ENCODE assay signal across 19 cellular contexts in genomic region chr9:130195638-130196037, GRCh38. TPM values are rescaled to one million over a fixed set of nuclear protein-coding genes. Genes with fewer than 3 reads are reported as not detected.
DNase-seq lines count a peak whose midpoint lies in the region; ATAC-seq, FAIRE-seq and TF ChIP-seq lines count a peak whose summit lies in the region.
"Had no signal": no experiment of that assay in that cellular context is flagged by ENCODE, and none has a peak within 500 bp of the region (broad histone marks: within the 10 kb centered on the region; RNA-seq: fewer than 3 reads in every experiment).

No MANE protein-coding gene starts in this region.

- H3K9me3 ChIP-seq in H1 (ENCODE audit: insufficient read depth in 2 of 2, low read depth in 1 of 2, low read length in 1 of 2) (no peaks in the 10 kb centered on the region), right lobe of liver (no peaks in the 10 kb centered on the region), sigmoid colon (no peaks in the 10 kb centered on the region), body of pancreas (no peaks in the 10 kb centered on the region)

- H3K4me1 ChIP-seq in H1 (replicated peaks in 1 of 4; ENCODE audit: control insufficient read depth in 3 of 4, insufficient read depth in 4 of 4, low read length in 3 of 4) (peaks cover 0 to 24% (median 12%) of the 10 kb centered on the region in 4 experiments; a peak in 6 of 7 replicates), right lobe of liver (no peaks in the 10 kb centered on the region), sigmoid colon (peaks cover 2 to 100% (median 99%) of the 10 kb centered on the region in 4 donors), body of pancreas (peaks cover 36% of the 10 kb centered on the region)

- DNase-seq in H7, result peak; percentile 48
- DNase-seq in H1 (ENCODE audit: low read depth in 1 of 2, low spot score in 2 of 2), result no peak
- no peak for DNase-seq in right lobe of liver
- DNase-seq in sigmoid colon, result no peak
- DNase-seq in body of pancreas, result no peak
- DNase-seq in Ammon's horn (ENCODE audit: low spot score), result no peak
- no peak for DNase-seq in activated gamma-delta T cell treated with Interleukin-2 at 50 U/mL for 16 hours
- DNase-seq: AML-193; CD4-positive, alpha-beta T cell; DMS79 treated with DMSO at 0.1 percent for 48 hours; KBM-7; NCI-H1048; NCI-H146; PC-3 had no signal

- TF ChIP-seq POLR2A in H1 (IDR thresholded peaks at IDR 0.05; ENCODE audit: control extremely low read depth in 1 of 2, low read depth in 2 of 2, low read length in 2 of 2) (no peak), right lobe of liver (IDR thresholded peaks at IDR 0.05) (no peak), sigmoid colon (IDR thresholded peaks at IDR 0.05) (no peak), body of pancreas (IDR thresholded peaks at IDR 0.05) (no peak)

- no peak overlapping the region for H4K5ac ChIP-seq in H1 (ENCODE audit: insufficient read length, low read depth, low read length)

- H4K20me1 ChIP-seq in H1 (replicated peaks in 1 of 2; ENCODE audit: control insufficient read depth in 1 of 2, insufficient read depth in 2 of 2, low read length in 2 of 2), result peaks cover 1 to 3% of the 10 kb centered on the region in 2 experiments

- intact Hi-C loops in right lobe of liver (cut with DNase I) (no loop called here), sigmoid colon (cut with DNase I) (no loop called here), body of pancreas (cut with DNase I) (no loop called here)

- H3K23ac ChIP-seq in H1 (ENCODE audit: insufficient read length), result no peak overlapping the region

- H3K18ac ChIP-seq in H1 (ENCODE audit: extremely low read depth, low read length), result no peak overlapping the region

- H3K4ac ChIP-seq in H1 (replicated peaks; ENCODE audit: insufficient read length, low read depth, low read length), result no peak overlapping the region

- H3K79me1 ChIP-seq in H1 (ENCODE audit: low read depth, low read length), result peaks cover 21% of the 10 kb centered on the region

- H2AK5ac ChIP-seq in H1 (ENCODE audit: low read depth, low read length), result 0 out of 2 replicates have a peak overlapping the region, but pooled peaks have one; percentile 39

- no peak overlapping the region for H2BK20ac ChIP-seq in H1 (ENCODE audit: low read length)

- H3K27me3 ChIP-seq in H7 (ENCODE audit: control insufficient read depth, insufficient read depth, low read length), result no peaks in the 10 kb centered on the region
- H3K27me3 ChIP-seq in H1 (replicated peaks in 1 of 4; ENCODE audit: control insufficient read depth in 3 of 4, extremely low read depth in 1 of 4, insufficient read depth in 3 of 4, low read length in 3 of 4), result no peaks in the 10 kb centered on the region
- no peaks in the 10 kb centered on the region for H3K27me3 ChIP-seq in right lobe of liver
- no peaks in the 10 kb centered on the region for H3K27me3 ChIP-seq in sigmoid colon
- H3K27me3 ChIP-seq in body of pancreas, result no peaks in the 10 kb centered on the region

- H3K23me2 ChIP-seq in H1 (ENCODE audit: low read depth, low read length), result no peaks in the 10 kb centered on the region

- no peak overlapping the region for H2BK120ac ChIP-seq in H1 (replicated peaks; ENCODE audit: low read depth, low read length)

- no peak overlapping the region for H3K27ac ChIP-seq in H1 (ENCODE audit: low read depth, low read length)
- H3K27ac ChIP-seq in right lobe of liver, result no peak overlapping the region
- peak overlapping the region; percentile 94 to 99 (median 96) for H3K27ac ChIP-seq in sigmoid colon
- H3K27ac ChIP-seq in body of pancreas, result no peak overlapping the region
- H3K27ac ChIP-seq: HL-60 had no signal

- H3K4me2 ChIP-seq in H1 (ENCODE audit: insufficient read depth in 1 of 2, low read depth in 2 of 2, low read length in 2 of 2), result no peak overlapping the region

- no peak overlapping the region for H3K14ac ChIP-seq in H1 (ENCODE audit: insufficient read length)

- peak; percentile 24 to 51 (median 38) for ATAC-seq in right lobe of liver
- ATAC-seq in GM21825 (IDR thresholded peaks at IDR 0.05; ENCODE audit: unreplicated experiment), result no peak
- no peak for ATAC-seq in body of pancreas
- ATAC-seq: PC-3, Right ventricle myocardium inferior had no signal

- WGBS in H1 (ENCODE audit: extremely low coverage in 1 of 2, insufficient coverage in 1 of 2, insufficient read length in 1 of 2, insufficient replicate concordance in 2 of 2, low coverage in 1 of 2, low lambda C conversion rate in 2 of 2, missing lambda C conversion rate in 1 of 2), 2 experiments, result 84% methylated on average over 15 of the region's 15 CpGs; no CpG with 5 or more reads in 1 of the 2 experiments
- WGBS in right lobe of liver (ENCODE audit: insufficient coverage, low coverage, low lambda C conversion rate, missing lambda C conversion rate), result 69% methylated on average over 12 of the region's 15 CpGs
- 84 to 87% methylated on average over 15 of the region's 15 CpGs for WGBS in sigmoid colon, 2 donors
- WGBS in body of pancreas, 2 donors, result 91 to 95% methylated on average over 12 to 15 of the region's 15 CpGs

- CTCF ChIA-PET in H1 (lab: Charles Lee; ENCODE audit: partially characterized antibody), result interaction anchor here (0.9 to 1.9 kb wide), 2 partner anchors 9 to 45 kb away, joined by 3 to 6 read pairs; no protein-coding TSS in a partner anchor

- H3K4me3 ChIP-seq in H7 (ENCODE audit: insufficient read depth, low read depth, low read length), result no peak overlapping the region
- no peak overlapping the region for H3K4me3 ChIP-seq in H1 (ENCODE audit: extremely low read depth in 1 of 4, insufficient read depth in 2 of 4, low read depth in 3 of 4, low read length in 4 of 4)
- H3K4me3 ChIP-seq in right lobe of liver, result no peak overlapping the region
- H3K4me3 ChIP-seq in sigmoid colon, result no peak overlapping the region
- no peak overlapping the region for H3K4me3 ChIP-seq in body of pancreas

- no peaks in the 10 kb centered on the region for H3K36me3 ChIP-seq in H7 (replicated peaks; ENCODE audit: control insufficient read depth, insufficient read depth, low read length)
- H3K36me3 ChIP-seq in H1 (ENCODE audit: control insufficient read depth in 2 of 4, insufficient read depth in 4 of 4, low read length in 3 of 4), result no peaks in the 10 kb centered on the region
- no peaks in the 10 kb centered on the region for H3K36me3 ChIP-seq in right lobe of liver
- no peaks in the 10 kb centered on the region for H3K36me3 ChIP-seq in sigmoid colon
- no peaks in the 10 kb centered on the region for H3K36me3 ChIP-seq in body of pancreas (replicated peaks in 1 of 2; ENCODE audit: insufficient read depth in 1 of 2, low read depth in 2 of 2)

- H4K91ac ChIP-seq in H1 (replicated peaks; ENCODE audit: insufficient read length, low read length), result no peak overlapping the region

- H2BK5ac ChIP-seq in H1 (ENCODE audit: low read depth, low read length), result peak overlapping the region; percentile 60; the same call in 1 of the 2 replicates

- FAIRE-seq in H1 (lab: Jason Lieb, UNC), result no peak
- FAIRE-seq: G401.6, GM12891 had no signal

- peak overlapping the region; percentile 63; the same call in 1 of the 2 replicates for H4K8ac ChIP-seq in H1 (ENCODE audit: extremely low read depth, insufficient read depth, low read length)

- 0 out of 2 replicates have a peak overlapping the region, but pooled peaks have one; percentile 8 for H2BK15ac ChIP-seq in H1 (ENCODE audit: low read length)

- H3K56ac ChIP-seq in H1 (replicated peaks; ENCODE audit: insufficient read length, low read depth, low read length), result no peak overlapping the region

- peaks cover 7 to 9% of the 10 kb centered on the region in 2 experiments; a peak in 3 of 4 replicates for H3K79me2 ChIP-seq in H1 (ENCODE audit: control insufficient read depth in 1 of 2, insufficient read depth in 2 of 2, low read length in 2 of 2)

- POLR2A ChIA-PET in H1 (lab: Charles Lee; ENCODE audit: partially characterized antibody), result interaction anchor here (1.1 to 1.7 kb wide), 2 partner anchors 8 to 11 kb away, joined by 3 read pairs; no protein-coding TSS in a partner anchor

- H2BK12ac ChIP-seq in H1 (ENCODE audit: low read depth, low read length), result no peak overlapping the region

- TF ChIP-seq RAD21 in H1 (IDR thresholded peaks at IDR 0.05 in 1 of 2, conservative IDR thresholded peaks at IDR 0.05 in 1 of 2; ENCODE audit: low read depth in 2 of 2, low read length in 2 of 2), result no peak

- TF ChIP-seq EP300 in H1 (IDR thresholded peaks at IDR 0.05; ENCODE audit: borderline replicate concordance in 1 of 2, low read depth in 2 of 2, low read length in 2 of 2), result no peak
- no peak for TF ChIP-seq EP300 in sigmoid colon (IDR thresholded peaks at IDR 0.05)

- H2AFZ ChIP-seq in H1 (ENCODE audit: low read length), result no peak overlapping the region

- no peak overlapping the region for H3K9ac ChIP-seq in H1 (replicated peaks in 1 of 4; ENCODE audit: extremely low read depth in 1 of 4, low read depth in 3 of 4, low read length in 3 of 4)

- no peak for TF ChIP-seq CTCF in H1 (IDR thresholded peaks at IDR 0.05; ENCODE audit: control extremely low read depth in 1 of 3, insufficient read depth in 1 of 3, low read depth in 1 of 3, low read length in 3 of 3)
- TF ChIP-seq CTCF in right lobe of liver (IDR thresholded peaks at IDR 0.05), result no peak
- TF ChIP-seq CTCF in sigmoid colon (IDR thresholded peaks at IDR 0.05), result no peak
- no peak for TF ChIP-seq CTCF in body of pancreas (IDR thresholded peaks at IDR 0.05)

TF ChIP-seq in H1, 55 proteins besides CTCF, POLR2A, EP300 and RAD21 (continues in another document):
- no peak for TF ChIP-seq POLR2AphosphoS5 (IDR thresholded peaks at IDR 0.05; ENCODE audit: low read depth, low read length)
- no peak for TF ChIP-seq CHD2 (IDR thresholded peaks at IDR 0.05; ENCODE audit: low read length)
- TF ChIP-seq FOSL1 (IDR thresholded peaks at IDR 0.05; ENCODE audit: insufficient read depth, low read depth, low read length), result no peak

RNA-seq across cellular contexts. Expression of gene NCS1, which starts 23.4 kb away (rescaled TPM):
- total RNA-seq in H7 (2014; rRNA removed; shearing (Covaris generic)), result 24.6 and 28.3 TPM in 2 replicates
- 42.4 and 47.6 TPM in 2 replicates for total RNA-seq in H1 (2021; fragmentation: NEBNext Ultra II Directional; extraction: Animal tissue kit (Norgen Biotek cat#: 25700))
- polyA plus RNA-seq in H1 (2011; rRNA removed) (32.1 and 34.7 TPM in 2 replicates), sigmoid colon (1 to 10 TPM in 2 of 3 donors, under 1 TPM in 1; 0.69 to 8.9 (median 4.2) TPM)
- 26.7 TPM for polyA plus RNA-seq in H1 (2011; cell fraction: cytosol; rRNA removed)
- 26.4 TPM for polyA plus RNA-seq in H1 (2011; cell fraction: nucleus; rRNA removed)
- polyA plus RNA-seq in H1 (2012, experiment 1 of 2), result 18.9 to 22.5 TPM (median 21.6 TPM) in 4 replicates
- polyA plus RNA-seq in H1 (2012, experiment 2 of 2), result 23.1 TPM
- polyA plus RNA-seq in H1 (2013, experiment 1 of 2), result 20.3 TPM
- 20.5 TPM for polyA plus RNA-seq in H1 (2013, experiment 2 of 2)
- polyA minus RNA-seq in H1 (2011; rRNA and poly(A)+ RNA removed), result 22.8 and 24.3 TPM in 2 replicates
- 20.1 TPM for polyA minus RNA-seq in H1 (2011; cell fraction: cytosol; rRNA and poly(A)+ RNA removed)
- 9.9 TPM for polyA minus RNA-seq in H1 (2011; cell fraction: nucleus; rRNA and poly(A)+ RNA removed)
- total RNA-seq in right lobe of liver (1 to 10 TPM; 1.6 to 3.3 (median 2.8) TPM), sigmoid colon (100 to 1,000 TPM in 1 of 4 donors, 10 to 100 TPM in 3; 78.5 to 133 (median 96.9) TPM), body of pancreas (1 to 10 TPM; 3.9 to 4.3 TPM)

Comparison
In these comparisons a context has a peak if more than half of its experiments do, and no peak if none do; other contexts are left out.
1. H3K27ac ChIP-seq: peak in sigmoid colon (4 of 4); none in H1 (single experiment), right lobe of liver (0 of 3) and body of pancreas (0 of 4).
2. ATAC-seq: peak in right lobe of liver (4 of 4); none in GM21825 (single experiment) and body of pancreas (single experiment).